ENCODE assay signal across 8 cellular contexts in genomic region chr20:31879143-31879987, GRCh38. TPM values are rescaled to one million over a fixed set of nuclear protein-coding genes. Genes with fewer than 3 reads are reported as not detected.
A peak's percentile ranks its signal among the peaks of the same experiment; 100 is the strongest.
DNase-seq lines count a peak whose midpoint lies in the region; FAIRE-seq and TF ChIP-seq lines count a peak whose summit lies in the region.

No MANE protein-coding gene starts in this region.

- H3K4me2 ChIP-seq in endothelial cell of umbilical vein (ENCODE audit: insufficient read depth, low read length): peak overlapping the region; percentile 75

- H3K9ac ChIP-seq in endothelial cell of umbilical vein (replicated peaks; ENCODE audit: extremely low read depth, insufficient read depth, low read length): peak overlapping the region; percentile 44

- peak; percentile 87 for DNase-seq in CMK (ENCODE audit: low read depth)
- DNase-seq in GM20000 (ENCODE audit: low spot score): peak; percentile 90
- peak; percentile 92 for DNase-seq in HT1080 (ENCODE audit: low read depth)
- DNase-seq in NOMO-1 treated with dmso at 0.1 percent for 144 hours (lab: John Stamatoyannopoulos, UW; ENCODE audit: unreplicated experiment): peak; percentile 79
- DNase-seq in activated CD8-positive, alpha-beta memory T cell treated with anti-CD3 and anti-CD28 coated beads, Interleukin-2, amount 50 U/mL, for 24 hours (ENCODE audit: extremely low read depth): peak; percentile 62
- DNase-seq in endothelial cell of umbilical vein (ENCODE audit: low read depth, low spot score): peak; percentile 95
- DNase-seq in stimulated activated CD8-positive, alpha-beta memory T cell treated with anti-CD3 and anti-CD28 coated beads, Interleukin-15, amount 100 ng/mL, for 1 hour (ENCODE audit: low read depth): peak; percentile 49

- WGBS in mesodermal cell (ENCODE audit: insufficient coverage in 2 of 2), 2 experiments: 1 to 3% methylated on average over 20 to 27 of the region's 45 CpGs

- H3K36me3 ChIP-seq in endothelial cell of umbilical vein (ENCODE audit: control insufficient read depth in 2 of 2, extremely low read depth in 1 of 2, insufficient read depth in 2 of 2, low read length in 2 of 2) (no peaks in the 10 kb centered on the region), mesodermal cell (ENCODE audit: control insufficient read depth, insufficient read depth, low read length) (no peaks in the 10 kb centered on the region)

- H3K27ac ChIP-seq in endothelial cell of umbilical vein (ENCODE audit: insufficient read depth, low read depth, low read length) (peak overlapping the region; percentile 34), mesodermal cell (ENCODE audit: low read depth, low read length, severe bottlenecking) (peak overlapping the region; percentile 63)

- no peaks in the 10 kb centered on the region for H4K20me1 ChIP-seq in endothelial cell of umbilical vein (replicated peaks; ENCODE audit: control insufficient read depth, extremely low read depth, insufficient read depth, low read length)

- H3K9me3 ChIP-seq in endothelial cell of umbilical vein (replicated peaks; ENCODE audit: control insufficient read depth, insufficient read depth, low read length): no peaks in the 10 kb centered on the region
- no peaks in the 10 kb centered on the region for H3K9me3 ChIP-seq in mesodermal cell (ENCODE audit: control insufficient read depth, low read length)

- dilution Hi-C loops in endothelial cell of umbilical vein (cut with MboI; ENCODE audit: extremely low pct_ligation_motif_present, low sequenced_read_pairs): no loop called here

- H3K4me3 ChIP-seq in endothelial cell of umbilical vein (replicated peaks in 1 of 3; ENCODE audit: insufficient read depth in 1 of 3, low read depth in 1 of 3, low read length in 3 of 3) (peak overlapping the region; percentile 11 to 49 (median 47)), mesodermal cell (ENCODE audit: extremely low read depth, insufficient read depth, low read length, poor library complexity, severe bottlenecking) (peak overlapping the region; percentile 55)

- TF ChIP-seq POLR2A in endothelial cell of umbilical vein (IDR thresholded peaks at IDR 0.05; ENCODE audit: low read depth, low read length): peak; percentile 27

- H3K4me1 ChIP-seq in endothelial cell of umbilical vein (ENCODE audit: control insufficient read depth, extremely low read depth, insufficient read depth, low read length): no peaks in the 10 kb centered on the region
- no peaks in the 10 kb centered on the region for H3K4me1 ChIP-seq in mesodermal cell (ENCODE audit: control insufficient read depth, insufficient read depth, low read length, poor library complexity, severe bottlenecking)

- peak; percentile 97 for FAIRE-seq in endothelial cell of umbilical vein (lab: Jason Lieb, UNC)

- intact Hi-C loops in endothelial cell of umbilical vein (cut with micrococcal nuclease): no loop called here

- POLR2A ChIA-PET in endothelial cell of umbilical vein (lab: Charles Lee): no interaction called here

- TF ChIP-seq CTCF in GM20000 (IDR thresholded peaks at IDR 0.05; ENCODE audit: extremely low read depth, missing control alignments): no peak
- no peak for TF ChIP-seq CTCF in endothelial cell of umbilical vein (IDR thresholded peaks at IDR 0.05; ENCODE audit: extremely low read depth in 1 of 2, insufficient read depth in 1 of 2, low read depth in 1 of 2, low read length in 2 of 2)

- CTCF ChIA-PET in endothelial cell of umbilical vein (lab: Charles Lee): interaction anchor here (0.7 to 1.8 kb wide), 12 partner anchors 11 to 152 kb away, joined by 3 to 8 read pairs (median 4); partner anchors contain the start of gene PDRG1

- H3K9me1 ChIP-seq in endothelial cell of umbilical vein (replicated peaks; ENCODE audit: control insufficient read depth, extremely low read depth, insufficient read depth, low read length): no peaks in the 10 kb centered on the region

- peak overlapping the region; percentile 65 for H2AFZ ChIP-seq in endothelial cell of umbilical vein (ENCODE audit: low read depth, low read length)

- no peaks in the 10 kb centered on the region for H3K79me2 ChIP-seq in endothelial cell of umbilical vein (ENCODE audit: control insufficient read depth, insufficient read depth, low read length)

- no TSS peak for BruUV-seq in endothelial cell of umbilical vein (replicated peaks; lab: Mats Ljungman, UMichigan)

- peaks cover 4 to 12% of the 10 kb centered on the region in 2 experiments for H3K27me3 ChIP-seq in endothelial cell of umbilical vein (ENCODE audit: control insufficient read depth in 2 of 2, insufficient read depth in 2 of 2, low read length in 2 of 2)

TF ChIP-seq in endothelial cell of umbilical vein, 7 proteins besides CTCF, POLR2A, EP300 and RAD21:
- peak; percentile 82 for TF ChIP-seq MAX (IDR thresholded peaks at IDR 0.05; ENCODE audit: insufficient read depth, insufficient read length)
- no peak for TF ChIP-seq FOS (IDR thresholded peaks at IDR 0.05; ENCODE audit: borderline replicate concordance, insufficient read depth, low read length)
- TF ChIP-seq JUN (IDR thresholded peaks at IDR 0.05; ENCODE audit: borderline replicate concordance, insufficient read depth, insufficient read length, low read depth): no peak

RNA-seq across cellular contexts. Expression of gene TTLL9, which starts 8.9 kb away (rescaled TPM):
- total RNA-seq in HT1080 (2014; rRNA removed; shearing (Covaris generic)): not detected in 2 replicates
- polyA plus RNA-seq in HT1080 (2015; cell fraction: cytosol; rRNA removed): 0.06 TPM in 1 of 2 replicates, not detected in the other
- 0.17 TPM in 1 of 2 replicates, not detected in the other for polyA plus RNA-seq in HT1080 (2015; cell fraction: nucleus; rRNA removed)
- not detected in 2 replicates for total RNA-seq in endothelial cell of umbilical vein
- polyA plus RNA-seq in endothelial cell of umbilical vein: 0.03 TPM in 1 of 2 replicates, not detected in the other
- polyA plus RNA-seq in endothelial cell of umbilical vein (2011; cell fraction: cytosol; rRNA removed): 0.04 and 0.10 TPM in 2 replicates
- 0.37 and 0.53 TPM in 2 replicates for polyA plus RNA-seq in endothelial cell of umbilical vein (2011; cell fraction: nucleus; rRNA removed)
- polyA plus RNA-seq in endothelial cell of umbilical vein (2012): 0.08 TPM in 1 of 2 replicates, not detected in the other
- 0.55 TPM in 1 of 2 replicates, not detected in the other for polyA minus RNA-seq in endothelial cell of umbilical vein
- not detected for polyA minus RNA-seq in endothelial cell of umbilical vein (2011; cell fraction: cytosol; rRNA and poly(A)+ RNA removed)
- not detected in 2 replicates for polyA minus RNA-seq in endothelial cell of umbilical vein (2011; cell fraction: nucleus; rRNA and poly(A)+ RNA removed)
- 0.29 TPM for polyA plus RNA-seq in mesodermal cell (2013, experiment 1 of 2)
- 0.40 TPM for polyA plus RNA-seq in mesodermal cell (2013, experiment 2 of 2)

RNA-seq across cellular contexts. Expression of gene DUSP15, which starts 9.0 kb away (rescaled TPM):
- 0.30 TPM in 1 of 2 replicates, not detected in the other for total RNA-seq in HT1080 (2014; rRNA removed; shearing (Covaris generic))
- 0.30 TPM in 1 of 2 replicates, not detected in the other for polyA plus RNA-seq in HT1080 (2015; cell fraction: cytosol; rRNA removed)
- 0.29 TPM in 1 of 2 replicates, not detected in the other for polyA plus RNA-seq in HT1080 (2015; cell fraction: nucleus; rRNA removed)
- total RNA-seq in endothelial cell of umbilical vein: 0.62 TPM in 1 of 2 replicates, not detected in the other
- polyA plus RNA-seq in endothelial cell of umbilical vein: 0.33 and 0.75 TPM in 2 replicates
- 0.12 and 0.27 TPM in 2 replicates for polyA plus RNA-seq in endothelial cell of umbilical vein (2011; cell fraction: cytosol; rRNA removed)
- 0.16 and 0.35 TPM in 2 replicates for polyA plus RNA-seq in endothelial cell of umbilical vein (2011; cell fraction: nucleus; rRNA removed)
- 0.16 and 0.19 TPM in 2 replicates for polyA plus RNA-seq in endothelial cell of umbilical vein (2012)
- not detected in 2 replicates for polyA minus RNA-seq in endothelial cell of umbilical vein
- polyA minus RNA-seq in endothelial cell of umbilical vein (2011; cell fraction: cytosol; rRNA and poly(A)+ RNA removed): not detected
- not detected in 2 replicates for polyA minus RNA-seq in endothelial cell of umbilical vein (2011; cell fraction: nucleus; rRNA and poly(A)+ RNA removed)
- 4.1 TPM for polyA plus RNA-seq in mesodermal cell (2013, experiment 1 of 2)
- polyA plus RNA-seq in mesodermal cell (2013, experiment 2 of 2): 3.2 TPM

RNA-seq across cellular contexts. Expression of gene FOXS1, which starts 34.0 kb away (rescaled TPM):
- 0.17 and 0.35 TPM in 2 replicates for total RNA-seq in HT1080 (2014; rRNA removed; shearing (Covaris generic))
- 0.15 and 0.73 TPM in 2 replicates for polyA plus RNA-seq in HT1080 (2015; cell fraction: cytosol; rRNA removed)
- 0.25 and 0.51 TPM in 2 replicates for polyA plus RNA-seq in HT1080 (2015; cell fraction: nucleus; rRNA removed)
- total RNA-seq in endothelial cell of umbilical vein: not detected in 2 replicates
- polyA plus RNA-seq in endothelial cell of umbilical vein: 0.81 and 0.84 TPM in 2 replicates
- 0.35 and 0.56 TPM in 2 replicates for polyA plus RNA-seq in endothelial cell of umbilical vein (2011; cell fraction: cytosol; rRNA removed)
- 0.14 and 0.41 TPM in 2 replicates for polyA plus RNA-seq in endothelial cell of umbilical vein (2011; cell fraction: nucleus; rRNA removed)
- polyA plus RNA-seq in endothelial cell of umbilical vein (2012): 0.13 and 0.26 TPM in 2 replicates
- 0.22 TPM in 1 of 2 replicates, not detected in the other for polyA minus RNA-seq in endothelial cell of umbilical vein
- not detected for polyA minus RNA-seq in endothelial cell of umbilical vein (2011; cell fraction: cytosol; rRNA and poly(A)+ RNA removed)
- polyA minus RNA-seq in endothelial cell of umbilical vein (2011; cell fraction: nucleus; rRNA and poly(A)+ RNA removed): 0.87 and 0.96 TPM in 2 replicates
- 6.4 TPM for polyA plus RNA-seq in mesodermal cell (2013, experiment 1 of 2)
- 5.0 TPM for polyA plus RNA-seq in mesodermal cell (2013, experiment 2 of 2)

Comparison
In these comparisons a context has a peak if more than half of its experiments do, and no peak if none do; other contexts are left out.
1. Peak in every context shown above with its lines: DNase-seq, H3K4me3 ChIP-seq and H3K27ac ChIP-seq.